Comparison of ENCODE assay signal across 1 cellular context in genomic region chr19:48965033-48965805, GRCh38.
TF ChIP-seq lines count a peak whose summit lies in the region.

Gene FTL (plus strand): TSS chr19:48965309. CDS start chr19:48965508, 199 bp downstream.

TF ChIP-seq in neural cell, 6 proteins besides CTCF, POLR2A, EP300 and RAD21 (continued from another document):
- TF ChIP-seq REST (IDR thresholded peaks at IDR 0.05; ENCODE audit: borderline replicate concordance) (peak; percentile 60), SMC3 (conservative IDR thresholded peaks at IDR 0.05; ENCODE audit: poor library complexity) (peak; percentile 23), EZH2 (IDR thresholded peaks at IDR 0.05; ENCODE audit: borderline replicate concordance, insufficient read depth, low read length, poor library complexity, severe bottlenecking) (no peak), MXI1 (conservative IDR thresholded peaks at IDR 0.05; ENCODE audit: poor library complexity, severe bottlenecking) (no peak), TAF1 (IDR thresholded peaks at IDR 0.05; ENCODE audit: low read depth) (peak; percentile 83)
